Comparison of ENCODE assay signal across 22 cellular contexts in genomic region chr19:54620464-54620863, GRCh38. TPM values are rescaled to one million over a fixed set of nuclear protein-coding genes. Genes with fewer than 3 reads are reported as not detected.
DNase-seq lines count a peak whose midpoint lies in the region; ATAC-seq and TF ChIP-seq lines count a peak whose summit lies in the region.
"Had no signal": no experiment of that assay in that cellular context is flagged by ENCODE, and none has a peak within 500 bp of the region (broad histone marks: within the 10 kb centered on the region; RNA-seq: fewer than 3 reads in every experiment).

No MANE protein-coding gene starts in this region.

- H3K9me3 Mint-ChIP-seq in stimulated activated naive B cell treated with anti-CD40 and anti-IgM and Interleukin-4, amounts not matched to agents 10 μg/mL and 1 μg/mL and 100 μg/mL, for 72 hours: peaks cover 0 to 2% of the 10 kb centered on the region in 2 donors
- no peaks in the 10 kb centered on the region for H3K9me3 Mint-ChIP-seq in activated T-helper 1 cell treated with anti-CD3 and anti-CD28 coated beads, Interleukin-12 subunit alpha, Interleukin-12 subunit beta, Interleukin-2, Interleukin-4 antibody, amounts not matched to agents 30 ng/mL and 10 ng/mL and 1 ng/mL, durations not matched to agents 14 hours and 24 hours and 36 hours

- H3K4me1 ChIP-seq in esophagus muscularis mucosa: no peaks in the 10 kb centered on the region

- peaks cover 46 to 58% of the 10 kb centered on the region in 2 donors for H3K4me1 Mint-ChIP-seq in stimulated activated naive B cell treated with anti-CD40 and anti-IgM and Interleukin-4, amounts not matched to agents 10 μg/mL and 1 μg/mL and 100 μg/mL, for 72 hours
- no peaks in the 10 kb centered on the region for H3K4me1 Mint-ChIP-seq in activated T-helper 1 cell treated with anti-CD3 and anti-CD28 coated beads, Interleukin-12 subunit alpha, Interleukin-12 subunit beta, Interleukin-2, Interleukin-4 antibody, amounts not matched to agents 30 ng/mL and 10 ng/mL and 1 ng/mL, durations not matched to agents 14 hours and 24 hours and 36 hours (ENCODE audit: low read depth)

- DNase-seq in GM12865 (ENCODE audit: low read depth): peak; percentile 40
- DNase-seq in NCI-H526 (lab: John Stamatoyannopoulos, UW): peak; percentile 23 to 58
- DNase-seq in esophagus muscularis mucosa (ENCODE audit: extremely low spot score): peak; percentile 60
- DNase-seq in stimulated activated naive B cell treated with anti-CD40 and anti-IgM and Interleukin-4, amounts not matched to agents 10 μg/mL and 1 μg/mL and 100 μg/mL, for 72 hours: no peak
- no peak for DNase-seq in activated T-helper 1 cell treated with anti-CD3 and anti-CD28 coated beads, Interleukin-12 subunit alpha, Interleukin-12 subunit beta, Interleukin-2, Interleukin-4 antibody, amounts not matched to agents 30 ng/mL and 10 ng/mL and 1 ng/mL, durations not matched to agents 14 hours and 24 hours and 36 hours (ENCODE audit: low spot score)
- no peak for DNase-seq in NCI-H2227 (lab: John Stamatoyannopoulos, UW; ENCODE audit: unreplicated experiment)
- DNase-seq in NK-92 treated with Interleukin-12 subunit alpha and Interleukin-12 subunit beta, amount 100 ng/mL, for 24 hours (lab: John Stamatoyannopoulos, UW): no peak
- DNase-seq: CD4-positive, alpha-beta memory T cell; GDM1; IMR-90; NCI-H1105 treated with DMSO at 0.1 percent for 48 hours; NCI-H2029 treated with DMSO at 0.1 percent for 48 hours; NCI-H2171; NCI-H524 treated with DMSO at 0.1 percent for 48 hours; PC-3; Right ventricle myocardium superior; SW 1271 had no signal

- H3K4me3 ChIP-seq in GM12865 (ENCODE audit: low read depth, low read length) (peak overlapping the region; percentile 53), esophagus muscularis mucosa (no peak overlapping the region)
- H3K4me3 ChIP-seq: BLaER1, SK-N-MC had no signal

- TF ChIP-seq EP300 in esophagus muscularis mucosa (IDR thresholded peaks at IDR 0.05): no peak

- WGBS in esophagus muscularis mucosa: 70% methylated on average over 4 of the region's 4 CpGs

- no peaks in the 10 kb centered on the region for H3K9me3 ChIP-seq in esophagus muscularis mucosa

- no peak overlapping the region for H3K27ac ChIP-seq in esophagus muscularis mucosa (replicated peaks in 1 of 4)
- H3K27ac ChIP-seq: BLaER1, SK-N-MC had no signal

- TF ChIP-seq CTCF in GM12865 (IDR thresholded peaks at IDR 0.05; ENCODE audit: insufficient read depth, low read depth, low read length, missing control alignments) (no peak), esophagus muscularis mucosa (IDR thresholded peaks at IDR 0.05) (no peak)

- intact Hi-C loops in esophagus muscularis mucosa (cut with DNase I): no loop called here
- intact Hi-C loops in activated T-helper 1 cell treated with anti-CD3 and anti-CD28 coated beads, Interleukin-12 subunit alpha, Interleukin-12 subunit beta, Interleukin-2, Interleukin-4 antibody, amounts not matched to agents 30 ng/mL and 10 ng/mL and 1 ng/mL, durations not matched to agents 14 hours and 24 hours and 36 hours (cut with micrococcal nuclease): no loop called here

- H3K27ac Mint-ChIP-seq in stimulated activated naive B cell treated with anti-CD40 and anti-IgM and Interleukin-4, amounts not matched to agents 10 μg/mL and 1 μg/mL and 100 μg/mL, for 72 hours: no peak overlapping the region
- no peak overlapping the region for H3K27ac Mint-ChIP-seq in activated T-helper 1 cell treated with anti-CD3 and anti-CD28 coated beads, Interleukin-12 subunit alpha, Interleukin-12 subunit beta, Interleukin-2, Interleukin-4 antibody, amounts not matched to agents 30 ng/mL and 10 ng/mL and 1 ng/mL, durations not matched to agents 14 hours and 24 hours and 36 hours
- H3K27ac Mint-ChIP-seq: CD4-positive, alpha-beta memory T cell had no signal

- peaks cover 0 to 2% (median 0%) of the 10 kb centered on the region in 4 donors for H3K27me3 ChIP-seq in esophagus muscularis mucosa
- H3K27me3 ChIP-seq: BLaER1 had no signal

- H3K36me3 Mint-ChIP-seq in stimulated activated naive B cell treated with anti-CD40 and anti-IgM and Interleukin-4, amounts not matched to agents 10 μg/mL and 1 μg/mL and 100 μg/mL, for 72 hours: peaks cover 29% of the 10 kb centered on the region in 2 donors
- H3K36me3 Mint-ChIP-seq in activated T-helper 1 cell treated with anti-CD3 and anti-CD28 coated beads, Interleukin-12 subunit alpha, Interleukin-12 subunit beta, Interleukin-2, Interleukin-4 antibody, amounts not matched to agents 30 ng/mL and 10 ng/mL and 1 ng/mL, durations not matched to agents 14 hours and 24 hours and 36 hours (ENCODE audit: low read depth): no peaks in the 10 kb centered on the region
- H3K36me3 Mint-ChIP-seq: CD4-positive, alpha-beta memory T cell had no signal

- H3K27me3 Mint-ChIP-seq in stimulated activated naive B cell treated with anti-CD40 and anti-IgM and Interleukin-4, amounts not matched to agents 10 μg/mL and 1 μg/mL and 100 μg/mL, for 72 hours: no peaks in the 10 kb centered on the region
- H3K27me3 Mint-ChIP-seq in activated T-helper 1 cell treated with anti-CD3 and anti-CD28 coated beads, Interleukin-12 subunit alpha, Interleukin-12 subunit beta, Interleukin-2, Interleukin-4 antibody, amounts not matched to agents 30 ng/mL and 10 ng/mL and 1 ng/mL, durations not matched to agents 14 hours and 24 hours and 36 hours (ENCODE audit: insufficient read depth): peaks cover 7% of the 10 kb centered on the region

- peak overlapping the region; percentile 58 to 62 for H3K4me3 Mint-ChIP-seq in stimulated activated naive B cell treated with anti-CD40 and anti-IgM and Interleukin-4, amounts not matched to agents 10 μg/mL and 1 μg/mL and 100 μg/mL, for 72 hours
- H3K4me3 Mint-ChIP-seq in activated T-helper 1 cell treated with anti-CD3 and anti-CD28 coated beads, Interleukin-12 subunit alpha, Interleukin-12 subunit beta, Interleukin-2, Interleukin-4 antibody, amounts not matched to agents 30 ng/mL and 10 ng/mL and 1 ng/mL, durations not matched to agents 14 hours and 24 hours and 36 hours: no peak overlapping the region
- H3K4me3 Mint-ChIP-seq: CD4-positive, alpha-beta memory T cell had no signal

- no peaks in the 10 kb centered on the region for H3K36me3 ChIP-seq in esophagus muscularis mucosa
- H3K36me3 ChIP-seq: BLaER1 had no signal

- ATAC-seq in stimulated activated naive B cell treated with anti-CD40 and anti-IgM and Interleukin-4, amounts not matched to agents 10 μg/mL and 1 μg/mL and 100 μg/mL, for 72 hours (replicated peaks): no peak
- no peak for ATAC-seq in GM18870 (IDR thresholded peaks at IDR 0.05; ENCODE audit: unreplicated experiment)
- ATAC-seq: PC-3 had no signal

- TF ChIP-seq POLR2A in esophagus muscularis mucosa (IDR thresholded peaks at IDR 0.05; ENCODE audit: low read depth): no peak

RNA-seq across cellular contexts. Expression of gene LILRB1, which starts 9.8 kb away (rescaled TPM):
- total RNA-seq in esophagus muscularis mucosa: 1 to 10 TPM; 1.4 to 5.0 (median 2.7) TPM
- not detected in 2 replicates for total RNA-seq in activated T-helper 1 cell treated with anti-CD3 and anti-CD28 coated beads, Interleukin-12 subunit alpha, Interleukin-12 subunit beta, Interleukin-2, Interleukin-4 antibody, amounts not matched to agents 30 ng/mL and 10 ng/mL and 1 ng/mL, durations not matched to agents 14 hours and 24 hours and 36 hours
- total RNA-seq: H4, IMR-90, PC-3, RPMI7951 had no signal

RNA-seq across cellular contexts. Expression of gene LILRA1, which starts 27.0 kb away (rescaled TPM):
- total RNA-seq in esophagus muscularis mucosa: 1 to 10 TPM in 1 of 4 donors, under 1 TPM in 3; 0.23 to 2.0 (median 0.47) TPM
- not detected in 2 replicates for total RNA-seq in activated T-helper 1 cell treated with anti-CD3 and anti-CD28 coated beads, Interleukin-12 subunit alpha, Interleukin-12 subunit beta, Interleukin-2, Interleukin-4 antibody, amounts not matched to agents 30 ng/mL and 10 ng/mL and 1 ng/mL, durations not matched to agents 14 hours and 24 hours and 36 hours
- total RNA-seq: CD4-positive, alpha-beta memory T cell; H4; IMR-90; PC-3; RPMI7951 had no signal

RNA-seq across cellular contexts. Expression of gene LILRB4, which starts 42.3 kb away (rescaled TPM):
- 10 to 100 TPM in 1 of 4 donors, 1 to 10 TPM in 3; 4.9 to 16.2 (median 6.5) TPM for total RNA-seq in esophagus muscularis mucosa
- total RNA-seq in activated T-helper 1 cell treated with anti-CD3 and anti-CD28 coated beads, Interleukin-12 subunit alpha, Interleukin-12 subunit beta, Interleukin-2, Interleukin-4 antibody, amounts not matched to agents 30 ng/mL and 10 ng/mL and 1 ng/mL, durations not matched to agents 14 hours and 24 hours and 36 hours: 0.34 TPM in 1 of 2 replicates, not detected in the other
- total RNA-seq: H4, IMR-90, PC-3, RPMI7951 had no signal

RNA-seq across cellular contexts. Expression of gene LILRA2, which starts 46.9 kb away (rescaled TPM):
- total RNA-seq in esophagus muscularis mucosa: 1 to 10 TPM in 3 of 4 donors, under 1 TPM in 1; 0.83 to 4.6 (median 2.3) TPM
- total RNA-seq in activated T-helper 1 cell treated with anti-CD3 and anti-CD28 coated beads, Interleukin-12 subunit alpha, Interleukin-12 subunit beta, Interleukin-2, Interleukin-4 antibody, amounts not matched to agents 30 ng/mL and 10 ng/mL and 1 ng/mL, durations not matched to agents 14 hours and 24 hours and 36 hours: not detected in 2 replicates
- total RNA-seq: H4, IMR-90, PC-3, RPMI7951 had no signal

Comparison
In these comparisons a context has a peak if more than half of its experiments do, and no peak if none do; other contexts are left out.
1. DNase-seq: peak in GM12865 (single experiment), NCI-H526 (2 of 2) and esophagus muscularis mucosa (single experiment); none in stimulated activated naive B cell treated with anti-CD40 and anti-IgM and Interleukin-4, amounts not matched to agents 10 μg/mL and 1 μg/mL and 100 μg/mL, for 72 hours (single experiment), activated T-helper 1 cell treated with anti-CD3 and anti-CD28 coated beads, Interleukin-12 subunit alpha, Interleukin-12 subunit beta, Interleukin-2, Interleukin-4 antibody, amounts not matched to agents 30 ng/mL and 10 ng/mL and 1 ng/mL, durations not matched to agents 14 hours and 24 hours and 36 hours (single experiment), NCI-H2227 (single experiment) and NK-92 treated with Interleukin-12 subunit alpha and Interleukin-12 subunit beta, amount 100 ng/mL, for 24 hours (single experiment).